ENCODE assay signal across 7 cellular contexts in the genomic region with DNA sequence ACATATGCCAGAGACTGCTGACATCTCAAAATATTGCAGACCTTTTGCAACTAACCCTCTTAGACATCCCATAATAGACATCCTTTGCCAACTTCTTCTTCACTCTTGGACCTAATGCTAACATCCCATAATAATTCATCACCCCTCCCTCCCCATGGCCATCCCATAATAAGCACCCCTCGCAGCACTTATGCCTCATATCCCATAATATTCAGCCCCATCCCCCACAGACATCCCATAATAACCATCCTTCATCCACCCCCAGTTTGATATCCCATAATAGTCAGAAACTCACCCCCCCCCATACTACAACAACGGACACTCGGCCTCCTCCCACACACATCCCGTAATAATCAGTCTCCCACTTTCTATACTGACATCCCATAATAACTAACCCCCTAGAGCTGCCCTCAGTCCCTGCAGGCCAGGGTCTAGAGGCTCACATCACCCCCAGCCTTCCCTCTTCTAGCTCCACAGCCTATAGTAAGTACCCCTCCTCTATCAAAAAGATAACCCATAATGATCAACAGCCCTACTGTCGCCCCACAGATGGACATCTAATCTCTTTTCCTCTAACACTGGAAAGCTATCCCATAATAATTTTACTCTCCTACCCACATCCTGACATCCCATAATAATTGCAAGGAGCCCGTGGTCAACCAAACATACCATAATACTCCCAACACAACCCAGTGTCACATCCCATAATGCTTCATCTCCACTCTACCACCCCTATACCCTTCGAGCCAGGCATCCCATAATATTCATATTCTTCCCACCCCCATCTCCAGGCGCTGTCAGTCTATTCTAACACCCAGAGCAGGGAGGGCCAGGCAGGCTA. TPM values are rescaled to one million over a fixed set of nuclear protein-coding genes. Genes with fewer than 3 reads are reported as not detected.
DNase-seq lines count a peak whose midpoint lies in the region; ATAC-seq and TF ChIP-seq lines count a peak whose summit lies in the region.

No MANE protein-coding gene starts in this region.

- in situ Hi-C loops in KBM-7 (cut with MboI; ENCODE audit: low pct_unique_long_range_greater_than_20kb, low sequenced_read_pairs): no loop called here

- H3K27ac ChIP-seq in esophagus squamous epithelium (peak overlapping the region; percentile 69 to 99 (median 99)), osteoblast (ENCODE audit: low read depth, low read length) (no peak overlapping the region)

- intact Hi-C loops in esophagus squamous epithelium (cut with DNase I): no loop called here

- no peaks in the 10 kb centered on the region for H3K36me3 ChIP-seq in esophagus squamous epithelium
- peaks cover 4% of the 10 kb centered on the region for H3K36me3 ChIP-seq in osteoblast (ENCODE audit: insufficient read depth, low read length)

- peaks cover 35% of the 10 kb centered on the region for H3K79me2 ChIP-seq in osteoblast (ENCODE audit: insufficient read depth, low read length)

- no peak for TF ChIP-seq POLR2A in esophagus squamous epithelium (IDR thresholded peaks at IDR 0.05)

- TF ChIP-seq CTCF in esophagus squamous epithelium (IDR thresholded peaks at IDR 0.05): no peak
- TF ChIP-seq CTCF in osteoblast (IDR thresholded peaks at IDR 0.05; ENCODE audit: extremely low read depth, low read depth, low read length): no peak

- 2 to 5% methylated on average over 8 of the region's 8 CpGs for WGBS in esophagus squamous epithelium, 2 donors

- no peak overlapping the region for H2AFZ ChIP-seq in osteoblast (ENCODE audit: low read length)

- H3K27me3 ChIP-seq in esophagus squamous epithelium (no peaks in the 10 kb centered on the region), osteoblast (ENCODE audit: insufficient read depth, low read length) (no peaks in the 10 kb centered on the region)

- ATAC-seq in GM18502 (IDR thresholded peaks at IDR 0.05; ENCODE audit: poor library complexity, unreplicated experiment) (peak; percentile 42), HG03354 (IDR thresholded peaks at IDR 0.05; ENCODE audit: poor library complexity, severe bottlenecking, unreplicated experiment) (no peak)

- peaks cover 31% of the 10 kb centered on the region for H4K20me1 ChIP-seq in osteoblast (ENCODE audit: insufficient read depth, low read length)

- H3K4me3 ChIP-seq in esophagus squamous epithelium: peak overlapping the region in 2 of 4 donors; percentile 30 to 99
- peak overlapping the region; percentile 6 for H3K4me3 ChIP-seq in osteoblast (ENCODE audit: insufficient read depth, low read length)

- H3K4me1 ChIP-seq in esophagus squamous epithelium: peaks cover 31 to 61% (median 45%) of the 10 kb centered on the region in 3 donors
- peaks cover 45% of the 10 kb centered on the region for H3K4me1 ChIP-seq in osteoblast (ENCODE audit: insufficient read depth, low read length)

- DNase-seq in KBM-7 (peak; percentile 96), NOMO-1 (lab: John Stamatoyannopoulos, UW; ENCODE audit: unreplicated experiment in 2 of 2) (peak; percentile 53), esophagus squamous epithelium (lab: John Stamatoyannopoulos, UW) (no peak), osteoblast (ENCODE audit: insufficient read length, low spot score, missing footprints) (peak; percentile 91)
- DNase-seq in activated CD8-positive, alpha-beta memory T cell treated with anti-CD3 and anti-CD28 coated beads, Interleukin-2, amount 50 U/mL, for 48 hours: peak; percentile 77

- peak overlapping the region; percentile 40 for H3K4me2 ChIP-seq in osteoblast (ENCODE audit: insufficient read depth, low read length)

- H3K9me3 ChIP-seq in esophagus squamous epithelium (no peaks in the 10 kb centered on the region), osteoblast (ENCODE audit: low read depth, low read length) (no peaks in the 10 kb centered on the region)

RNA-seq across cellular contexts. Expression of a gene that starts 0.8 kb away (rescaled TPM):
- 100 to 1,000 TPM; 116 to 165 (median 127) TPM for total RNA-seq in esophagus squamous epithelium
- total RNA-seq in osteoblast: 238 and 259 TPM in 2 replicates

RNA-seq across cellular contexts. Expression of a gene that starts 27.8 kb away (rescaled TPM):
- 10 to 100 TPM; 12.8 to 46.0 (median 17.4) TPM for total RNA-seq in esophagus squamous epithelium
- under 0.01 TPM in 1 of 2 replicates, not detected in the other for total RNA-seq in osteoblast

RNA-seq across cellular contexts. Expression of a gene that starts 39.3 kb away (rescaled TPM):
- total RNA-seq in esophagus squamous epithelium: 1 to 10 TPM in 2 of 4 donors, under 1 TPM in 1, not detected in 1; 0.35 to 4.0 (median 3.2) TPM
- under 0.01 and 0.36 TPM in 2 replicates for total RNA-seq in osteoblast

RNA-seq across cellular contexts. Expression of a gene that starts 39.9 kb away (rescaled TPM):
- total RNA-seq in esophagus squamous epithelium (10 to 100 TPM; 36.0 to 51.9 (median 48.2) TPM), osteoblast (18.3 and 21.4 TPM in 2 replicates)

RNA-seq across cellular contexts. Expression of a gene that starts 52.1 kb away (rescaled TPM):
- total RNA-seq in esophagus squamous epithelium: 1 to 10 TPM in 3 of 4 donors, under 1 TPM in 1; 0.76 to 7.4 (median 2.7) TPM
- 12.7 and 13.4 TPM in 2 replicates for total RNA-seq in osteoblast

Comparison
In these comparisons a context has a peak if more than half of its experiments do, and no peak if none do; other contexts are left out.
1. RNA of a gene that starts 27.8 kb away (total RNA-seq): 12.8 to 46.0 TPM in esophagus squamous epithelium; under 0.01 TPM in osteoblast; every median in the first group is over 10 times any median in the second.